20 cellular contexts compared by ENCODE assay signal in genomic region chr15:40175160-40175559, GRCh38.
"Had no signal": no experiment of that assay in that cellular context is flagged by ENCODE, and none has a peak within 500 bp of the region (broad histone marks: within the 10 kb centered on the region; RNA-seq: fewer than 3 reads in every experiment).

No MANE protein-coding gene starts in this region.

- DNase-seq: activated CD4-positive, alpha-beta T cell treated with anti-CD3 and anti-CD28 coated beads for 4 hours; activated CD8-positive, alpha-beta memory T cell treated with anti-CD3 and anti-CD28 coated beads, Interleukin-2, amount 50 U/mL, for 4 hours; activated CD8-positive, alpha-beta T cell treated with anti-CD3 and anti-CD28 coated beads for 36 hours; activated gamma-delta T cell treated with Interleukin-2 at 50 U/mL for 16 hours; activated naive CD4-positive, alpha-beta T cell treated with anti-CD3 and anti-CD28 coated beads, Interleukin-2, amount 10 ng/mL, durations not matched to agents 7 days and 5 days; activated naive CD8-positive, alpha-beta T cell treated with anti-CD3 and anti-CD28 coated beads for 36 hours; activated T-cell treated with anti-CD3 and anti-CD28 coated beads, Interleukin-2, amount 50 U/mL, for 72 hours; anterior cingulate cortex; caudate nucleus; NCI-H1092; NCI-H1417; NCI-H2029; NCI-H2107; NCI-H2171 treated with DMSO at 0.1 percent for 48 hours; NCI-H226; NCI-H526 treated with DMSO at 0.1 percent for 48 hours; NCI-H82; SIG-M5; T-helper 1 cell had no signal

- H3K4me3 ChIP-seq: SK-N-MC had no signal
